Comparison of ENCODE assay signal across 8 cellular contexts in the genomic region with DNA sequence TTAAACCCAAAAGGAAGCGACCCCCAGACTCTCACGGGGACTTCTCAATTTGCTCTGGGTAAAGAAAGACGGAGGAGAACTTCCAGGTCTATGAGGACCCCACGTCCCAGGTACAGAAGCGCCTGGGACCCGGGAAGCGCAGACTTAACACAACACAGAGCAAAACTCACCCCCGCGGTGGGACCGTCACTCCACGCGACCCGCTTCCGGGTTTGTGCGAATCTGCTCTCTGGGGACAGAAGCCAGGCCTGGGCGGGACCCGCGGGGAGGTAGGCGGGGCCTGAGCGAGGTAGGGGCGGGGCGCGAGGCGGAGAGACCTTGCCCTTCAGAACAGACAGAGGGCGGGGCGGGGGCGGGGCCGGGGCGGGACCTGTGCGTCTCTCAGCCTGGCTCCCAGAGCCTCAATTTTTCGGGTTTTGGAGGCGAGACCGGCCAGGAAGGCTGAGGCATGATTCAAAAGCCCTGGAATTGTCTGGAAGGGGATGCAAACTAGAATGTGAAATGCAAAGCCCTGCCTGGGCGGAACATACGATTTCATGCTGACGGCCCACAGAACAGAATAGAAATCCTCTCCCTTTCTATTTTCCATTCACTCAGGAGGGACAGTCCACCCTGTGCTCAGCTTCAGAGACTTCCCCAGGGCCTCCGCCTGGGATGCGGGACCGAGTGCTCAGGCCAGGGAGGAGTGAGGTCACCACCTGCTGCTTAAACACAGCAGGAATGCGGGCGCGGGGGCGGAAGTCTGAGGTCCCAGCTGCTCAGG. TPM values are rescaled to one million over a fixed set of nuclear protein-coding genes. Genes with fewer than 3 reads are reported as not detected.
A peak's percentile ranks its signal among the peaks of the same experiment; 100 is the strongest.
DNase-seq lines count a peak whose midpoint lies in the region; ATAC-seq and TF ChIP-seq lines count a peak whose summit lies in the region.

No MANE protein-coding gene starts in this region.

- H3K4me3 ChIP-seq in IMR-90 (ENCODE audit: insufficient read depth, low read depth, low read length), result peak overlapping the region; percentile 74
- peak overlapping the region; percentile 69 to 80 for H3K4me3 ChIP-seq in gastroesophageal sphincter
- H3K4me3 ChIP-seq in suprapubic skin, result peak overlapping the region; percentile 90

- H3K23ac ChIP-seq in IMR-90 (ENCODE audit: low read depth, low read length), result peak overlapping the region; percentile 67; the same call in 1 of the 2 replicates

- no TSS peak for BruUV-seq in IMR-90 (replicated peaks; lab: Mats Ljungman, UMichigan)

- peaks cover 0 to 3% of the 10 kb centered on the region in 2 experiments; a peak in 2 of 4 replicates for H3K79me1 ChIP-seq in IMR-90 (ENCODE audit: low read depth in 1 of 2, low read length in 2 of 2)

- no peak for TF ChIP-seq RAD21 in IMR-90 (IDR thresholded peaks at IDR 0.05; ENCODE audit: low read length)

- H3K14ac ChIP-seq in IMR-90 (replicated peaks; ENCODE audit: low read depth, low read length), result peak overlapping the region; percentile 69

- H3K4me1 ChIP-seq in IMR-90 (ENCODE audit: control insufficient read depth, insufficient read depth, low read length), result no peaks in the 10 kb centered on the region
- peaks cover 0 to 21% (median 0%) of the 10 kb centered on the region in 3 donors for H3K4me1 ChIP-seq in gastroesophageal sphincter
- H3K4me1 ChIP-seq in suprapubic skin, result peaks cover 25% of the 10 kb centered on the region

- WGBS in IMR-90 (ENCODE audit: extremely low coverage in 2 of 2, insufficient read length in 1 of 2), 2 experiments, result 0% methylated on average over 4 of the region's 43 CpGs; no CpG with 5 or more reads in 1 of the 2 experiments
- WGBS in gastroesophageal sphincter (ENCODE audit: low coverage in 1 of 2), 2 donors, result 0% methylated on average over 4 to 10 of the region's 43 CpGs
- under 1% methylated on average over 38 of the region's 43 CpGs for WGBS in suprapubic skin

- peak overlapping the region; percentile 81; the same call in 1 of the 2 replicates for H3K56ac ChIP-seq in IMR-90 (ENCODE audit: extremely low read depth, insufficient read depth, low read length)

- H2BK20ac ChIP-seq in IMR-90 (ENCODE audit: low read depth, low read length), result no peak overlapping the region

- no peak for TF ChIP-seq EP300 in gastroesophageal sphincter (IDR thresholded peaks at IDR 0.05)
- TF ChIP-seq EP300 in suprapubic skin (IDR thresholded peaks at IDR 0.05), result no peak

- peak overlapping the region; percentile 53; the same call in 2 of the 3 replicates for H2BK15ac ChIP-seq in IMR-90 (ENCODE audit: low read depth, low read length)

- peak overlapping the region; percentile 94 for H2AFZ ChIP-seq in IMR-90 (replicated peaks; ENCODE audit: low read length, poor library complexity)

- peak overlapping the region; percentile 28; the same call in 1 of the 2 replicates for H4K5ac ChIP-seq in IMR-90 (ENCODE audit: low read depth, low read length)

- DNase-seq in DMS153 (lab: John Stamatoyannopoulos, UW) (peak; percentile 73), IMR-90 (peak; percentile 75), SHP77 (lab: John Stamatoyannopoulos, UW) (peak; percentile 67 to 71), nucleus accumbens (lab: John Stamatoyannopoulos, UW) (peak in 55 of 56 donors; percentile 26 to 91 (median 72)), suprapubic skin (ENCODE audit: low spot score in 2 of 2) (peak; percentile 97)
- peak; percentile 97 for DNase-seq in activated naive CD4-positive, alpha-beta T cell treated with Interleukin-2 at 50 U/mL for 16 hours

- TF ChIP-seq POLR2A in IMR-90 (IDR thresholded peaks at IDR 0.05; ENCODE audit: low read depth, low read length) (peak; percentile 71), gastroesophageal sphincter (IDR thresholded peaks at IDR 0.05) (peak; percentile 62 to 76), suprapubic skin (IDR thresholded peaks at IDR 0.05) (peak in 1 of 2 donors; percentile 51)

- intact Hi-C loops in IMR-90 (cut with micrococcal nuclease), result loop anchor here (2.0 kb wide), 1 partner anchor 84 kb away; no protein-coding TSS in a partner anchor

- H3K18ac ChIP-seq in IMR-90 (ENCODE audit: low read depth, low read length), result no peak overlapping the region

- H3K9me1 ChIP-seq in IMR-90 (ENCODE audit: insufficient read depth, low read length), result no peaks in the 10 kb centered on the region

- H3K9me3 ChIP-seq in IMR-90 (ENCODE audit: control insufficient read depth, insufficient read depth, low read length) (peaks cover 9% of the 10 kb centered on the region), gastroesophageal sphincter (peaks cover 0 to 13% (median 0%) of the 10 kb centered on the region in 3 donors), suprapubic skin (peaks cover 12% of the 10 kb centered on the region)

- H2AK9ac ChIP-seq in IMR-90 (replicated peaks; ENCODE audit: low read depth, low read length, poor library complexity), result peak overlapping the region; percentile 73

- H4K20me1 ChIP-seq in IMR-90 (ENCODE audit: insufficient read depth, low read length), result no peaks in the 10 kb centered on the region

- H3K27me3 ChIP-seq in IMR-90 (ENCODE audit: control insufficient read depth, insufficient read depth, low read length) (no peaks in the 10 kb centered on the region), gastroesophageal sphincter (no peaks in the 10 kb centered on the region), suprapubic skin (no peaks in the 10 kb centered on the region)

- H3K4ac ChIP-seq in IMR-90 (ENCODE audit: low read depth, low read length), result peak overlapping the region; percentile 73

- peak overlapping the region; percentile 74 for H3K4me2 ChIP-seq in IMR-90 (ENCODE audit: low read depth, low read length)

- peak overlapping the region; percentile 48; the same call in 1 of the 2 replicates for H2BK120ac ChIP-seq in IMR-90 (ENCODE audit: low read depth, low read length)

- H4K91ac ChIP-seq in IMR-90 (ENCODE audit: insufficient read depth, low read depth, low read length), result peak overlapping the region; percentile 54

- no peak overlapping the region; the same call in 1 of the 2 replicates for H2AK5ac ChIP-seq in IMR-90 (ENCODE audit: low read depth, low read length)

- POLR2A ChIA-PET in IMR-90 (lab: Charles Lee; ENCODE audit: unreplicated experiment), result no interaction called here

- peak overlapping the region; percentile 62 for H3K27ac ChIP-seq in IMR-90 (ENCODE audit: insufficient read depth, low read length)
- H3K27ac ChIP-seq in gastroesophageal sphincter, result peak overlapping the region; percentile 74 to 91 (median 86)
- H3K27ac ChIP-seq in suprapubic skin, result peak overlapping the region; percentile 92

- peak overlapping the region; percentile 73 for H3K9ac ChIP-seq in IMR-90 (ENCODE audit: low read depth, low read length)

- CTCF ChIA-PET in IMR-90 (lab: Yijun Ruan, JAX), result no interaction called here

- dilution Hi-C loops in IMR-90 (cut with HindIII; ENCODE audit: low sequenced_read_pairs, unreplicated experiment), result no loop called here

- peak overlapping the region; percentile 53 for H2BK5ac ChIP-seq in IMR-90 (ENCODE audit: low read depth, low read length, poor library complexity, severe bottlenecking)

- H4K8ac ChIP-seq in IMR-90 (ENCODE audit: low read depth in 2 of 2, low read length in 2 of 2), result peak overlapping the region; percentile 81 to 94

- TF ChIP-seq CTCF in IMR-90 (conservative IDR thresholded peaks at IDR 0.05; ENCODE audit: low read depth, low read length) (no peak), gastroesophageal sphincter (IDR thresholded peaks at IDR 0.05) (no peak), suprapubic skin (IDR thresholded peaks at IDR 0.05) (no peak)

- H3K36me3 ChIP-seq in IMR-90 (ENCODE audit: control insufficient read depth, insufficient read depth, low read length), result no peaks in the 10 kb centered on the region; the same call in 1 of the 2 replicates
- H3K36me3 ChIP-seq in gastroesophageal sphincter, result peaks cover 0 to under 1% of the 10 kb centered on the region in 2 donors
- H3K36me3 ChIP-seq in suprapubic skin, result no peaks in the 10 kb centered on the region

- peak; percentile 87 for ATAC-seq in GM21526 (IDR thresholded peaks at IDR 0.05; ENCODE audit: low FRiP score, unreplicated experiment)
- peak; percentile 99 for ATAC-seq in IMR-90 (ENCODE audit: low read depth)
- peak; percentile 97 for ATAC-seq in gastroesophageal sphincter

- in situ Hi-C loops in IMR-90 (cut with MboI; ENCODE audit: low sequenced_read_pairs), result no loop called here

TF ChIP-seq in IMR-90, 13 proteins besides CTCF, POLR2A, EP300 and RAD21:
- no peak for TF ChIP-seq FOS (IDR thresholded peaks at IDR 0.05; ENCODE audit: low read depth, low read length)
- peak; percentile 54; the same call in 1 of the 2 replicates for TF ChIP-seq MAZ (IDR thresholded peaks at IDR 0.05; ENCODE audit: borderline replicate concordance, low read depth, low read length)
- peak; percentile 83 for TF ChIP-seq RCOR1 (IDR thresholded peaks at IDR 0.05; ENCODE audit: insufficient replicate concordance, low read length)
TF ChIP-seq in IMR-90: peak in this region for 2.

RNA-seq across cellular contexts. Expression of gene ZNF888, which starts 19.3 kb away (rescaled TPM):
- total RNA-seq in IMR-90 (2012; rRNA removed) (6.1 TPM in 2 replicates), gastroesophageal sphincter (1 to 10 TPM; 2.6 to 4.1 (median 3.0) TPM), suprapubic skin (1 to 10 TPM; 3.5 to 5.3 (median 4.5) TPM)
- polyA plus RNA-seq in IMR-90 (2012; rRNA removed), result 0.50 and 0.82 TPM in 2 replicates
- 0.10 and 0.15 TPM in 2 replicates for polyA plus RNA-seq in IMR-90 (2012; cell fraction: cytosol; rRNA removed)
- 0.18 and 2.2 TPM in 2 replicates for polyA plus RNA-seq in IMR-90 (2012; cell fraction: nucleus; rRNA removed; ENCODE audit: low replicate concordance)

RNA-seq across cellular contexts. Expression of gene ZNF816, which starts 20.1 kb away (rescaled TPM):
- total RNA-seq in IMR-90 (2012; rRNA removed), result 10.0 and 12.0 TPM in 2 replicates
- polyA plus RNA-seq in IMR-90 (2012; rRNA removed), result 1.2 and 1.6 TPM in 2 replicates
- polyA plus RNA-seq in IMR-90 (2012; cell fraction: cytosol; rRNA removed), result 0.37 and 0.43 TPM in 2 replicates
- 0.38 and 2.2 TPM in 2 replicates for polyA plus RNA-seq in IMR-90 (2012; cell fraction: nucleus; rRNA removed; ENCODE audit: low replicate concordance)
- 1 to 10 TPM; 5.3 to 7.8 (median 6.8) TPM for total RNA-seq in gastroesophageal sphincter
- 10 to 100 TPM in 2 of 4 donors, 1 to 10 TPM in 2; 6.8 to 14.5 (median 9.2) TPM for total RNA-seq in suprapubic skin

RNA-seq across cellular contexts. Expression of gene ZNF320, which starts 45.1 kb away (rescaled TPM):
- total RNA-seq in IMR-90 (2012; rRNA removed) (4.7 and 5.0 TPM in 2 replicates), gastroesophageal sphincter (10 to 100 TPM in 2 of 4 donors, 1 to 10 TPM in 2; 8.4 to 16.2 (median 12.1) TPM), suprapubic skin (10 to 100 TPM in 2 of 4 donors, 1 to 10 TPM in 2; 5.3 to 29.3 (median 11.3) TPM)
- polyA plus RNA-seq in IMR-90 (2012; rRNA removed), result 1.9 and 3.4 TPM in 2 replicates
- polyA plus RNA-seq in IMR-90 (2012; cell fraction: cytosol; rRNA removed), result 1.2 and 1.5 TPM in 2 replicates
- 4.1 and 10.8 TPM in 2 replicates for polyA plus RNA-seq in IMR-90 (2012; cell fraction: nucleus; rRNA removed; ENCODE audit: low replicate concordance)

Comparison
In these comparisons a context has a peak if more than half of its experiments do, and no peak if none do; other contexts are left out.
1. Peak in every context shown above with its lines: DNase-seq, ATAC-seq, H3K4me3 ChIP-seq and H3K27ac ChIP-seq.